8 cellular contexts compared by ENCODE assay signal in the genomic region with DNA sequence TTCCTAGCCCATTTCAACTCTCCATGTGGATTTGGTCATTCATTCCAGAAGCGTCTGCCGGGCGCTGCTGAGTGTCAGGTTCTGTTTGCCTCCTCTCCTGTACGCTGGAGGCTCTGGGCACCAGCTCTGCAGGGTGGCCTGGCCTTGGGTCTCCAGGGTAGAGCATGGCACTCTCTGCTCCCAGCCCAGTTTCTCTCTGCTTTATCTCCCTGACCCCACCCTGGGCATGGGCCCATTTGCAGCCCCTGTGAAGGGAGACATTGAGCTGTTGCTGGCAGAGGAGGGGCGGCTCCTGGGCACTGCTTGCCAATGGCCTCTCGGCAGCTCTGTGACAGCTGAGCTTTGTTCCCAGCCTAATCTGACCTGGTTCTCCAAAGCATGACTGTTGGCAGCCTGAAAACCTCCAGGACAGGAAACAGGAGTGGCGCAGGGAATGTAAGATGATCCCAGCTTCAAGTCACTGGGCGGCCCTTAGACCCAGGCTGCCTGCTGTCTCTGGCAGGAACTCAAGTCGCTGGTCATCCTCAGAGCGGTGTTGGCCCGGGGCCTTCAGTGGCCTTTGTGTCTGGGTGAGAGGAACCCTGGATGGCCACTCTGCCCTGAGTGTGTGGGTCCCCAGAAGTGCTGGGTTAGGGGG.
DNase-seq lines count a peak whose midpoint lies in the region; ATAC-seq and TF ChIP-seq lines count a peak whose summit lies in the region.

No MANE protein-coding gene starts in this region.

- no peak overlapping the region for H3K27ac Mint-ChIP-seq in activated CD4-positive, alpha-beta memory T cell treated with anti-CD3 and anti-CD28 coated beads for 36 hours

- no peaks in the 10 kb centered on the region for H3K36me3 Mint-ChIP-seq in activated CD4-positive, alpha-beta memory T cell treated with anti-CD3 and anti-CD28 coated beads for 36 hours

- H3K36me3 ChIP-seq in WERI-Rb-1 = peaks cover 84% of the 10 kb centered on the region

- H3K4me1 Mint-ChIP-seq in activated CD4-positive, alpha-beta memory T cell treated with anti-CD3 and anti-CD28 coated beads for 36 hours (ENCODE audit: low read depth) = peaks cover under 1% of the 10 kb centered on the region

- H3K27me3 Mint-ChIP-seq in activated CD4-positive, alpha-beta memory T cell treated with anti-CD3 and anti-CD28 coated beads for 36 hours = peaks cover 6% of the 10 kb centered on the region

- no peak for TF ChIP-seq CTCF in WERI-Rb-1 (IDR thresholded peaks at IDR 0.05; ENCODE audit: low read depth, low read length)

- H3K27me3 ChIP-seq in WERI-Rb-1 (ENCODE audit: insufficient read depth, low read depth, severe bottlenecking) = no peaks in the 10 kb centered on the region

- H3K27ac ChIP-seq in WERI-Rb-1 = peak overlapping the region; percentile 78

- H3K9me3 ChIP-seq in WERI-Rb-1 (ENCODE audit: severe bottlenecking) = peaks cover 4% of the 10 kb centered on the region

- no peak overlapping the region for H3K4me3 ChIP-seq in WERI-Rb-1 (ENCODE audit: low read depth, low read length)

- H3K9me3 Mint-ChIP-seq in activated CD4-positive, alpha-beta memory T cell treated with anti-CD3 and anti-CD28 coated beads for 36 hours = no peaks in the 10 kb centered on the region

- DNase-seq in HPDE6-E6E7 (ENCODE audit: extremely low spot score) = peak; percentile 67
- no peak for DNase-seq in WERI-Rb-1
- DNase-seq in iPS-NIHi11 (ENCODE audit: low spot score) = peak; percentile 74
- peak; percentile 79 for DNase-seq in stromal cell of bone marrow (ENCODE audit: low read depth)
- DNase-seq in activated gamma-delta T cell treated with Interleukin-2 at 50 U/mL for 16 hours = no peak
- no peak for DNase-seq in OCI-M2 (lab: John Stamatoyannopoulos, UW; ENCODE audit: unreplicated experiment)
- DNase-seq in activated CD4-positive, alpha-beta memory T cell treated with anti-CD3 and anti-CD28 coated beads for 36 hours = no peak

- H3K4me3 Mint-ChIP-seq in activated CD4-positive, alpha-beta memory T cell treated with anti-CD3 and anti-CD28 coated beads for 36 hours = no peak overlapping the region

- intact Hi-C loops in activated CD4-positive, alpha-beta memory T cell treated with anti-CD3 and anti-CD28 coated beads for 36 hours (cut with micrococcal nuclease) = loop anchor here (2.0 kb wide), 1 partner anchor 21 kb away; no protein-coding TSS in a partner anchor

- POLR2A ChIA-PET in activated CD4-positive, alpha-beta memory T cell treated with anti-CD3 and anti-CD28 coated beads for 36 hours (lab: Charles Lee) = no interaction called here

- ATAC-seq in GM18867 (IDR thresholded peaks at IDR 0.05; ENCODE audit: unreplicated experiment) = no peak

- CTCF ChIA-PET in activated CD4-positive, alpha-beta memory T cell treated with anti-CD3 and anti-CD28 coated beads for 36 hours (lab: Charles Lee) = no interaction called here

Comparison
In these comparisons a context has a peak if more than half of its experiments do, and no peak if none do; other contexts are left out.
1. DNase-seq: peak in HPDE6-E6E7 (single experiment), iPS-NIHi11 (single experiment) and stromal cell of bone marrow (single experiment); none in WERI-Rb-1 (single experiment), activated gamma-delta T cell treated with Interleukin-2 at 50 U/mL for 16 hours (single experiment), OCI-M2 (single experiment) and activated CD4-positive, alpha-beta memory T cell treated with anti-CD3 and anti-CD28 coated beads for 36 hours (single experiment).